ENCODE assay signal across 33 cellular contexts in genomic region chr3:72569754-72570440, GRCh38.
"Had no signal": no experiment of that assay in that cellular context is flagged by ENCODE, and none has a peak within 500 bp of the region (broad histone marks: within the 10 kb centered on the region; RNA-seq: fewer than 3 reads in every experiment).

No MANE protein-coding gene starts in this region.

- H3K27ac Mint-ChIP-seq: activated B cell treated with CpG ODN at 0.5 μM for 24 hours; activated CD8-positive, alpha-beta T cell treated with anti-CD3 and anti-CD28 coated beads for 36 hours; activated naive CD8-positive, alpha-beta T cell treated with anti-CD3 and anti-CD28 coated beads, Interleukin-2, amount 10 ng/mL, durations not matched to agents 7 days and 5 days; activated T-helper 17 cell treated with anti-CD3 and anti-CD28 coated beads, Interleukin-2, amount 50 U/mL, for 72 hours; T-helper 17 cell; T-helper 2 cell treated with Interferon-gamma antibody and Interleukin-4, amounts not matched to agents 5 μg/mL and 100 μg/mL, for 36 hours had no signal

- H3K4me1 ChIP-seq: ascending aorta, breast epithelium, colonic mucosa, esophagus squamous epithelium, gastroesophageal sphincter had no signal

- H3K36me3 Mint-ChIP-seq: activated naive CD8-positive, alpha-beta T cell treated with anti-CD3 and anti-CD28 coated beads, Interleukin-2, amount 10 ng/mL, durations not matched to agents 7 days and 5 days; brain had no signal

- H3K4me3 ChIP-seq: ascending aorta, breast epithelium, cardiac muscle cell, colonic mucosa, esophagus squamous epithelium, gastroesophageal sphincter, heart right ventricle had no signal

- H3K9me3 ChIP-seq: ascending aorta, breast epithelium, colonic mucosa, esophagus squamous epithelium, gastroesophageal sphincter, heart right ventricle had no signal

- H3K4me3 Mint-ChIP-seq: activated B cell treated with CpG ODN at 0.5 μM for 24 hours; activated CD8-positive, alpha-beta T cell treated with anti-CD3 and anti-CD28 coated beads for 36 hours; activated naive CD8-positive, alpha-beta T cell treated with anti-CD3 and anti-CD28 coated beads, Interleukin-2, amount 10 ng/mL, durations not matched to agents 7 days and 5 days; activated T-cell treated with anti-CD3 and anti-CD28 coated beads, Interleukin-2, amount 50 U/mL, for 4 hours; activated T-helper 17 cell treated with anti-CD3 and anti-CD28 coated beads, Interleukin-2, amount 50 U/mL, for 72 hours; brain; T-helper 17 cell; T-helper 2 cell treated with Interferon-gamma antibody and Interleukin-4, amounts not matched to agents 5 μg/mL and 100 μg/mL, for 36 hours had no signal

- H3K36me3 ChIP-seq: ascending aorta, breast epithelium, cardiac muscle cell, colonic mucosa, esophagus squamous epithelium, gastroesophageal sphincter, heart right ventricle, WERI-Rb-1 had no signal

- ATAC-seq: activated CD4-positive, CD25-positive, alpha-beta regulatory T cell treated with anti-CD3 and anti-CD28 coated beads, Interleukin-2, amount 50 U/mL, for 24 hours; activated CD8-positive, alpha-beta T cell treated with anti-CD3 and anti-CD28 coated beads for 36 hours; activated T-cell treated with anti-CD3 and anti-CD28 coated beads, Interleukin-2, amount 50 U/mL, for 4 hours; activated T-helper 17 cell treated with anti-CD3 and anti-CD28 coated beads, Interleukin-2, amount 50 U/mL, for 72 hours; gastroesophageal sphincter; heart right ventricle; T-helper 17 cell had no signal

- H3K27me3 Mint-ChIP-seq: activated CD8-positive, alpha-beta T cell treated with anti-CD3 and anti-CD28 coated beads for 36 hours; activated naive CD8-positive, alpha-beta T cell treated with anti-CD3 and anti-CD28 coated beads, Interleukin-2, amount 10 ng/mL, durations not matched to agents 7 days and 5 days had no signal

- H3K4me1 Mint-ChIP-seq: activated B cell treated with CpG ODN at 0.5 μM for 24 hours; activated naive CD8-positive, alpha-beta T cell treated with anti-CD3 and anti-CD28 coated beads, Interleukin-2, amount 10 ng/mL, durations not matched to agents 7 days and 5 days; activated T-helper 17 cell treated with anti-CD3 and anti-CD28 coated beads, Interleukin-2, amount 50 U/mL, for 72 hours; T-helper 17 cell had no signal

- H3K27ac ChIP-seq: ascending aorta, breast epithelium, cardiac muscle cell, colonic mucosa, epithelial cell of prostate, esophagus squamous epithelium, gastroesophageal sphincter, heart right ventricle, WERI-Rb-1 had no signal

- H3K27me3 ChIP-seq: ascending aorta, breast epithelium, cardiac muscle cell, colonic mucosa, gastroesophageal sphincter had no signal

- H3K9me3 Mint-ChIP-seq: activated B cell treated with CpG ODN at 0.5 μM for 24 hours; activated CD8-positive, alpha-beta T cell treated with anti-CD3 and anti-CD28 coated beads for 36 hours; activated naive CD8-positive, alpha-beta T cell treated with anti-CD3 and anti-CD28 coated beads, Interleukin-2, amount 10 ng/mL, durations not matched to agents 7 days and 5 days; activated T-cell treated with anti-CD3 and anti-CD28 coated beads, Interleukin-2, amount 50 U/mL, for 4 hours; activated T-helper 17 cell treated with anti-CD3 and anti-CD28 coated beads, Interleukin-2, amount 50 U/mL, for 72 hours; T-helper 2 cell treated with Interferon-gamma antibody and Interleukin-4, amounts not matched to agents 5 μg/mL and 100 μg/mL, for 36 hours had no signal

- DNase-seq: activated B cell treated with CpG ODN at 0.5 μM for 24 hours; activated CD4-positive, alpha-beta T cell treated with anti-CD3 and anti-CD28 coated beads for 48 hours; activated CD4-positive, alpha-beta T cell treated with anti-CD3 and anti-CD28 coated beads, Interleukin-2, amount 50 U/mL, for 1 hour; activated CD4-positive, alpha-beta T cell treated with anti-CD3 and anti-CD28 coated beads, Interleukin-2, amount 50 U/mL, for 48 hours; activated CD8-positive, alpha-beta memory T cell treated with anti-CD3 and anti-CD28 coated beads for 24 hours; activated CD8-positive, alpha-beta T cell treated with anti-CD3 and anti-CD28 coated beads for 36 hours; activated effector memory CD4-positive, alpha-beta T cell treated with Interleukin-2 at 50 U/mL for 16 hours; activated gamma-delta T cell treated with Interleukin-2 at 50 U/mL for 16 hours; activated naive CD4-positive, alpha-beta T cell treated with anti-CD3 and anti-CD28 coated beads, Interleukin-2, amount 50 U/mL, for 16 hours; activated naive CD4-positive, alpha-beta T cell treated with Interleukin-2 at 50 U/mL for 16 hours; activated naive CD8-positive, alpha-beta T cell treated with anti-CD3 and anti-CD28 coated beads, Interleukin-2, amount 10 ng/mL, durations not matched to agents 7 days and 5 days; activated T-cell treated with anti-CD3 and anti-CD28 coated beads, Interleukin-2, amount 50 U/mL, for 4 hours; central memory CD4-positive, alpha-beta T cell; cerebellar nuclear complex; colonic mucosa; effector CD8-positive, alpha-beta T cell; esophagus squamous epithelium; foreskin melanocyte; heart right ventricle; T-helper 17 cell; T1000; WERI-Rb-1 had no signal

- FAIRE-seq: endometrium, endothelial cell of umbilical vein had no signal
